ENCODE assay signal across 33 cellular contexts in the genomic region with DNA sequence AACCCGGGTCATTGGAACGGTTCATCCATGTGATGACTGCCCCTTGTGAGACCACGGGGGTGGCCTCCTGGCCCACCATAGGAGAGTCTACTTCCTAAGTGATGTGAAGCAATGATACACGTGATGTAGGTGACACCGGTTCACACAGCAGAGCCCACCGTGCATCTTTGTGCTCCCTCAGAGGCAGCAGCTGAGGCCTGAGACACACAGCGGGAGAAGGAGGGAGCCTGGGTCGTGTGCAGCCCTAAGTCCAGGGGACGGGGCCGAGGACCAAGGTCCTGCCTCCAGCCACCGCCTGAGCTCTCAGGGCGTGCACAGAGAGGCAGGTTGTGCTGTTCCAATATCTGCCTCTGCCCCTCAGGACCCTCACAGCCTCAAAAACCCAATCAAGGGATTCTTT.
"Had no signal": no experiment of that assay in that cellular context is flagged by ENCODE, and none has a peak within 500 bp of the region (broad histone marks: within the 10 kb centered on the region; RNA-seq: fewer than 3 reads in every experiment).

No MANE protein-coding gene starts in this region.

- H3K4me3 ChIP-seq: neural progenitor cell, ovary, psoas muscle, right lobe of liver, sigmoid colon, smooth muscle cell, spleen, suprapubic skin, testis, tibial artery, transverse colon, upper lobe of right lung, vagina had no signal

- H3K4me2 ChIP-seq: neural progenitor cell, smooth muscle cell had no signal

- H3K4me3 Mint-ChIP-seq: naive thymus-derived CD4-positive, alpha-beta T cell; natural killer cell; neural progenitor cell; stimulated activated memory B cell treated with anti-CD40 and anti-IgM and Interleukin-4, amounts not matched to agents 10 μg/mL and 1 μg/mL and 100 μg/mL, for 72 hours; stimulated activated naive CD8-positive, alpha-beta T cell treated with anti-CD3 and anti-CD28 coated beads, Interleukin-15, amount 100 ng/mL, for 72 hours; type B pancreatic cell had no signal

- H3K27ac ChIP-seq: neural progenitor cell, neutrophil, ovary, parathyroid adenoma, psoas muscle, right lobe of liver, sigmoid colon, spleen, suprapubic skin, testis, tibial artery, transverse colon, upper lobe of right lung, vagina had no signal

- H3K36me3 Mint-ChIP-seq: naive thymus-derived CD4-positive, alpha-beta T cell; natural killer cell; neural progenitor cell; stimulated activated memory B cell treated with anti-CD40 and anti-IgM and Interleukin-4, amounts not matched to agents 10 μg/mL and 1 μg/mL and 100 μg/mL, for 72 hours; type B pancreatic cell had no signal

- H3K27me3 ChIP-seq: neural progenitor cell, neutrophil, ovary, right lobe of liver, testis, tibial artery, transverse colon, vagina had no signal

- H3K4me1 ChIP-seq: neural progenitor cell, parathyroid adenoma, psoas muscle, right lobe of liver, sigmoid colon, spleen, suprapubic skin, testis, tibial artery, transverse colon, upper lobe of right lung, vagina had no signal

- H2AFZ ChIP-seq: parathyroid adenoma had no signal

- H3K36me3 ChIP-seq: neural progenitor cell, neutrophil, ovary, right lobe of liver, sigmoid colon, spleen, suprapubic skin, tibial artery, transverse colon, upper lobe of right lung, vagina had no signal

- DNase-seq: naive thymus-derived CD4-positive, alpha-beta T cell; natural killer cell; nucleus accumbens; ovary; posterior cingulate gyrus; psoas muscle; right cardiac atrium; right lobe of liver; sigmoid colon; spleen; stimulated activated CD4-positive, alpha-beta T cell treated with anti-CD3 and anti-CD28 coated beads, Interleukin-12 subunit alpha, Interleukin-12 subunit beta, amount 100 ng/mL, for 4 hours; stimulated activated CD4-positive, alpha-beta T cell treated with anti-CD3 and anti-CD28 coated beads, Interleukin-1b, Interleukin-23, amount 100 ng/mL, for 48 hours; stimulated activated CD4-positive, alpha-beta T cell treated with anti-CD3 and anti-CD28 coated beads, Interleukin-4, amount 100 ng/mL, for 1 hour; stimulated activated CD4-positive, alpha-beta T cell treated with anti-CD3 and anti-CD28 coated beads, Interleukin-4, amount 100 ng/mL, for 4 hours; stimulated activated CD8-positive, alpha-beta memory T cell treated with anti-CD3 and anti-CD28 coated beads, Interleukin-4, amount 100 ng/mL, for 48 hours; stimulated activated naive CD4-positive, alpha-beta T cell; stimulated activated naive CD8-positive, alpha-beta T cell treated with anti-CD3 and anti-CD28 coated beads, Interleukin-15, amount 100 ng/mL, for 72 hours; stimulated activated naive CD8-positive, alpha-beta T cell treated with anti-CD3 and anti-CD28 coated beads, Interleukin-15, Interleukin-2, amounts not matched to agents 100 U/mL and 50 U/mL, for 24 hours; substantia nigra; testis; tibial artery; transverse colon; upper lobe of right lung had no signal

- H3K79me2 ChIP-seq: parathyroid adenoma had no signal

- H3K27me3 Mint-ChIP-seq: stimulated activated memory B cell treated with anti-CD40 and anti-IgM and Interleukin-4, amounts not matched to agents 10 μg/mL and 1 μg/mL and 100 μg/mL, for 72 hours had no signal

- H3K9me3 ChIP-seq: neutrophil, psoas muscle, right lobe of liver, sigmoid colon, suprapubic skin, testis, tibial artery, transverse colon, upper lobe of right lung, vagina had no signal

- H3K4me1 Mint-ChIP-seq: naive thymus-derived CD4-positive, alpha-beta T cell; stimulated activated memory B cell treated with anti-CD40 and anti-IgM and Interleukin-4, amounts not matched to agents 10 μg/mL and 1 μg/mL and 100 μg/mL, for 72 hours; stimulated activated naive CD8-positive, alpha-beta T cell treated with anti-CD3 and anti-CD28 coated beads, Interleukin-15, amount 100 ng/mL, for 72 hours had no signal

- H3K27ac Mint-ChIP-seq: naive thymus-derived CD4-positive, alpha-beta T cell; natural killer cell; nephron; progenitor cell of endocrine pancreas; stimulated activated memory B cell treated with anti-CD40 and anti-IgM and Interleukin-4, amounts not matched to agents 10 μg/mL and 1 μg/mL and 100 μg/mL, for 72 hours; type B pancreatic cell had no signal

- ATAC-seq: naive thymus-derived CD4-positive, alpha-beta T cell; psoas muscle; right cardiac atrium; stimulated activated memory B cell treated with anti-CD40 and anti-IgM and Interleukin-4, amounts not matched to agents 10 μg/mL and 1 μg/mL and 100 μg/mL, for 72 hours; stimulated activated naive CD8-positive, alpha-beta T cell treated with anti-CD3 and anti-CD28 coated beads, Interleukin-15, amount 100 ng/mL, for 72 hours; stimulated activated naive CD8-positive, alpha-beta T cell treated with anti-CD3 and anti-CD28 coated beads, Interleukin-15, Interleukin-2, amounts not matched to agents 100 U/mL and 50 U/mL, for 24 hours; upper lobe of right lung had no signal
